Comparison of ENCODE assay signal across 8 cellular contexts in genomic region chr3:71951842-71952241, GRCh38.
"Had no signal": no experiment of that assay in that cellular context is flagged by ENCODE, and none has a peak within 500 bp of the region (broad histone marks: within the 10 kb centered on the region; RNA-seq: fewer than 3 reads in every experiment).

No MANE protein-coding gene starts in this region.

- ATAC-seq: GM12878 had no signal

- FAIRE-seq: G401.6, GM12878, GM12891, GM12892, GM18507, GM19239 had no signal

- DNase-seq: GDM1, GF-D8 had no signal

- H3K4me3 ChIP-seq: GM12878 had no signal
